Comparison of ENCODE assay signal across 1 cellular context in the genomic region with DNA sequence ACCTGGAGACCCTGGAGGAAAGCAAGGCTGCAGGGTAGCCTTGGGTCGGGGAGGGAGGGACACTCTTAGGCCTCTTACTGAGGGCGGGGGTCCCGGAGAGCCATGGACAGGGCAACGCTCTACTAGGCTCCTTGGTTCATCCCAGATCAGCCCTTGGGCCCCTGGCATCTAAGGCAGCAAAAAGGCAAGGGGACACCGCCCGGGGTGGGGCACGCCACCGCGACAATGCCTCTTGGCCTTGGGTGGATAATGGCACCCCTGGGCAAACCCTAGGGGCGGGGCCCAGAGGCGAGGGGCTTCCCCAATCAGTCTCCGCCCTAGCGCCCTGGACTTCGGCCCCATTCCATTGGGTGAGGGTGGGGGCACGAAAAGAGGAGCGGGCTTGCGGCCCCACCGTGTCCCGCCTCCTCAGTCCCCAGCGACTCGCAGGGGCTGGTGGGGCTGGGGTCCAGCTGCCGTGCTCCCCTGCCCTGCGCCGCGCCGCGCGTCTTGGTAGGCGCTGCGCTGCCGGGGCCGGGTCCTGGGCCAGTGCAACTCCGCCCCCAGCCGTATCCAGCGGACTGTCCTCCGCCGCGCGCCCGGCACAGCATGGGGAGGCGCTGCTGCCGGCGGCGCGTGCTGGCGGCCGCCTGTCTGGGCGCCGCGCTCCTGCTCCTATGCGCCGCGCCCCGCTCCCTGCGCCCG.
TF ChIP-seq lines count a peak whose summit lies in the region.

A gene with protein sequence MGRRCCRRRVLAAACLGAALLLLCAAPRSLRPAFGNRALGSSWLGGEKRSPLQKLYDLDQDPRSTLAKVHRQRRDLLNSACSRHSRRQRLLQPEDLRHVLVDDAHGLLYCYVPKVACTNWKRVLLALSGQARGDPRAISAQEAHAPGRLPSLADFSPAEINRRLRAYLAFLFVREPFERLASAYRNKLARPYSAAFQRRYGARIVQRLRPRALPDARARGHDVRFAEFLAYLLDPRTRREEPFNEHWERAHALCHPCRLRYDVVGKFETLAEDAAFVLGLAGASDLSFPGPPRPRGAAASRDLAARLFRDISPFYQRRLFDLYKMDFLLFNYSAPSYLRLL (plus strand): TSS at position 411 of the 684 bp plus-strand sequence. CDS start 178 bp downstream, at position 589.

TF ChIP-seq in H1, 55 proteins besides CTCF, POLR2A, EP300 and RAD21 (continued from another document):
- TF ChIP-seq RNF2 (IDR thresholded peaks at IDR 0.05; ENCODE audit: borderline replicate concordance, low read depth, low read length, missing control alignments, poor library complexity, severe bottlenecking), result no peak
- TF ChIP-seq EZH2 (IDR thresholded peaks at IDR 0.05; ENCODE audit: low read depth, low read length, severe bottlenecking), result no peak
- no peak for TF ChIP-seq POU5F1 (IDR thresholded peaks at IDR 0.05; ENCODE audit: low read depth, low read length)
- TF ChIP-seq TAF1 (IDR thresholded peaks at IDR 0.05; ENCODE audit: low read depth, low read length), result 0 out of 2 replicates have a peak, but pooled peaks have one; percentile 26
- no peak for TF ChIP-seq SUZ12 (IDR thresholded peaks at IDR 0.05; ENCODE audit: low read length)
- no peak for TF ChIP-seq YY1 (IDR thresholded peaks at IDR 0.05; ENCODE audit: low read depth, low read length)
- TF ChIP-seq HDAC2 (IDR thresholded peaks at IDR 0.05; ENCODE audit: borderline replicate concordance in 1 of 2, low read depth in 2 of 2, low read length in 2 of 2), result no peak
- TF ChIP-seq, protein P1, sequence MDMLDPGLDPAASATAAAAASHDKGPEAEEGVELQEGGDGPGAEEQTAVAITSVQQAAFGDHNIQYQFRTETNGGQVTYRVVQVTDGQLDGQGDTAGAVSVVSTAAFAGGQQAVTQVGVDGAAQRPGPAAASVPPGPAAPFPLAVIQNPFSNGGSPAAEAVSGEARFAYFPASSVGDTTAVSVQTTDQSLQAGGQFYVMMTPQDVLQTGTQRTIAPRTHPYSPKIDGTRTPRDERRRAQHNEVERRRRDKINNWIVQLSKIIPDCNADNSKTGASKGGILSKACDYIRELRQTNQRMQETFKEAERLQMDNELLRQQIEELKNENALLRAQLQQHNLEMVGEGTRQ (IDR thresholded peaks at IDR 0.05; ENCODE audit: low read length), result no peak
- TF ChIP-seq TEAD4 (IDR thresholded peaks at IDR 0.05; ENCODE audit: low read depth, low read length), result no peak
- TF ChIP-seq JUN (IDR thresholded peaks at IDR 0.05; ENCODE audit: low read depth, low read length), result no peak
- no peak for TF ChIP-seq CBX5 (IDR thresholded peaks at IDR 0.05; ENCODE audit: low read depth, low read length)
- no peak for TF ChIP-seq SRF (IDR thresholded peaks at IDR 0.05; ENCODE audit: low read depth, low read length)
- no peak for TF ChIP-seq TBP (IDR thresholded peaks at IDR 0.05; ENCODE audit: low read depth, low read length)
- TF ChIP-seq TAF7 (optimal IDR thresholded peaks at IDR 0.05; ENCODE audit: borderline replicate concordance, low read depth, low read length), result no peak
- no peak for TF ChIP-seq BCL11A (IDR thresholded peaks at IDR 0.05; ENCODE audit: low read depth in 2 of 2, low read length in 2 of 2)
- no peak for TF ChIP-seq KDM5A (IDR thresholded peaks at IDR 0.05; ENCODE audit: low read length)
- no peak for TF ChIP-seq MAFK (IDR thresholded peaks at IDR 0.05; ENCODE audit: low read depth, low read length)
- TF ChIP-seq, protein P2, sequence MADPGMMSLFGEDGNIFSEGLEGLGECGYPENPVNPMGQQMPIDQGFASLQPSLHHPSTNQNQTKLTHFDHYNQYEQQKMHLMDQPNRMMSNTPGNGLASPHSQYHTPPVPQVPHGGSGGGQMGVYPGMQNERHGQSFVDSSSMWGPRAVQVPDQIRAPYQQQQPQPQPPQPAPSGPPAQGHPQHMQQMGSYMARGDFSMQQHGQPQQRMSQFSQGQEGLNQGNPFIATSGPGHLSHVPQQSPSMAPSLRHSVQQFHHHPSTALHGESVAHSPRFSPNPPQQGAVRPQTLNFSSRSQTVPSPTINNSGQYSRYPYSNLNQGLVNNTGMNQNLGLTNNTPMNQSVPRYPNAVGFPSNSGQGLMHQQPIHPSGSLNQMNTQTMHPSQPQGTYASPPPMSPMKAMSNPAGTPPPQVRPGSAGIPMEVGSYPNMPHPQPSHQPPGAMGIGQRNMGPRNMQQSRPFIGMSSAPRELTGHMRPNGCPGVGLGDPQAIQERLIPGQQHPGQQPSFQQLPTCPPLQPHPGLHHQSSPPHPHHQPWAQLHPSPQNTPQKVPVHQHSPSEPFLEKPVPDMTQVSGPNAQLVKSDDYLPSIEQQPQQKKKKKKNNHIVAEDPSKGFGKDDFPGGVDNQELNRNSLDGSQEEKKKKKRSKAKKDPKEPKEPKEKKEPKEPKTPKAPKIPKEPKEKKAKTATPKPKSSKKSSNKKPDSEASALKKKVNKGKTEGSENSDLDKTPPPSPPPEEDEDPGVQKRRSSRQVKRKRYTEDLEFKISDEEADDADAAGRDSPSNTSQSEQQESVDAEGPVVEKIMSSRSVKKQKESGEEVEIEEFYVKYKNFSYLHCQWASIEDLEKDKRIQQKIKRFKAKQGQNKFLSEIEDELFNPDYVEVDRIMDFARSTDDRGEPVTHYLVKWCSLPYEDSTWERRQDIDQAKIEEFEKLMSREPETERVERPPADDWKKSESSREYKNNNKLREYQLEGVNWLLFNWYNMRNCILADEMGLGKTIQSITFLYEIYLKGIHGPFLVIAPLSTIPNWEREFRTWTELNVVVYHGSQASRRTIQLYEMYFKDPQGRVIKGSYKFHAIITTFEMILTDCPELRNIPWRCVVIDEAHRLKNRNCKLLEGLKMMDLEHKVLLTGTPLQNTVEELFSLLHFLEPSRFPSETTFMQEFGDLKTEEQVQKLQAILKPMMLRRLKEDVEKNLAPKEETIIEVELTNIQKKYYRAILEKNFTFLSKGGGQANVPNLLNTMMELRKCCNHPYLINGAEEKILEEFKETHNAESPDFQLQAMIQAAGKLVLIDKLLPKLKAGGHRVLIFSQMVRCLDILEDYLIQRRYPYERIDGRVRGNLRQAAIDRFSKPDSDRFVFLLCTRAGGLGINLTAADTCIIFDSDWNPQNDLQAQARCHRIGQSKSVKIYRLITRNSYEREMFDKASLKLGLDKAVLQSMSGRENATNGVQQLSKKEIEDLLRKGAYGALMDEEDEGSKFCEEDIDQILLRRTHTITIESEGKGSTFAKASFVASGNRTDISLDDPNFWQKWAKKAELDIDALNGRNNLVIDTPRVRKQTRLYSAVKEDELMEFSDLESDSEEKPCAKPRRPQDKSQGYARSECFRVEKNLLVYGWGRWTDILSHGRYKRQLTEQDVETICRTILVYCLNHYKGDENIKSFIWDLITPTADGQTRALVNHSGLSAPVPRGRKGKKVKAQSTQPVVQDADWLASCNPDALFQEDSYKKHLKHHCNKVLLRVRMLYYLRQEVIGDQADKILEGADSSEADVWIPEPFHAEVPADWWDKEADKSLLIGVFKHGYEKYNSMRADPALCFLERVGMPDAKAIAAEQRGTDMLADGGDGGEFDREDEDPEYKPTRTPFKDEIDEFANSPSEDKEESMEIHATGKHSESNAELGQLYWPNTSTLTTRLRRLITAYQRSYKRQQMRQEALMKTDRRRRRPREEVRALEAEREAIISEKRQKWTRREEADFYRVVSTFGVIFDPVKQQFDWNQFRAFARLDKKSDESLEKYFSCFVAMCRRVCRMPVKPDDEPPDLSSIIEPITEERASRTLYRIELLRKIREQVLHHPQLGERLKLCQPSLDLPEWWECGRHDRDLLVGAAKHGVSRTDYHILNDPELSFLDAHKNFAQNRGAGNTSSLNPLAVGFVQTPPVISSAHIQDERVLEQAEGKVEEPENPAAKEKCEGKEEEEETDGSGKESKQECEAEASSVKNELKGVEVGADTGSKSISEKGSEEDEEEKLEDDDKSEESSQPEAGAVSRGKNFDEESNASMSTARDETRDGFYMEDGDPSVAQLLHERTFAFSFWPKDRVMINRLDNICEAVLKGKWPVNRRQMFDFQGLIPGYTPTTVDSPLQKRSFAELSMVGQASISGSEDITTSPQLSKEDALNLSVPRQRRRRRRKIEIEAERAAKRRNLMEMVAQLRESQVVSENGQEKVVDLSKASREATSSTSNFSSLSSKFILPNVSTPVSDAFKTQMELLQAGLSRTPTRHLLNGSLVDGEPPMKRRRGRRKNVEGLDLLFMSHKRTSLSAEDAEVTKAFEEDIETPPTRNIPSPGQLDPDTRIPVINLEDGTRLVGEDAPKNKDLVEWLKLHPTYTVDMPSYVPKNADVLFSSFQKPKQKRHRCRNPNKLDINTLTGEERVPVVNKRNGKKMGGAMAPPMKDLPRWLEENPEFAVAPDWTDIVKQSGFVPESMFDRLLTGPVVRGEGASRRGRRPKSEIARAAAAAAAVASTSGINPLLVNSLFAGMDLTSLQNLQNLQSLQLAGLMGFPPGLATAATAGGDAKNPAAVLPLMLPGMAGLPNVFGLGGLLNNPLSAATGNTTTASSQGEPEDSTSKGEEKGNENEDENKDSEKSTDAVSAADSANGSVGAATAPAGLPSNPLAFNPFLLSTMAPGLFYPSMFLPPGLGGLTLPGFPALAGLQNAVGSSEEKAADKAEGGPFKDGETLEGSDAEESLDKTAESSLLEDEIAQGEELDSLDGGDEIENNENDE (IDR thresholded peaks at IDR 0.05; ENCODE audit: insufficient replicate concordance, low read length), result no peak
- no peak for TF ChIP-seq BACH1 (IDR thresholded peaks at IDR 0.05; ENCODE audit: low read length)
- peak; percentile 70; the same call in 1 of the 2 replicates for TF ChIP-seq GABPA (IDR thresholded peaks at IDR 0.05; ENCODE audit: borderline replicate concordance, insufficient read depth, low read length)
- no peak for TF ChIP-seq JUND (IDR thresholded peaks at IDR 0.05; ENCODE audit: low read length)
- peak; percentile 95 for TF ChIP-seq KDM4A (IDR thresholded peaks at IDR 0.05; ENCODE audit: low read depth, low read length, severe bottlenecking)
- TF ChIP-seq RXRA (IDR thresholded peaks at IDR 0.05; ENCODE audit: insufficient read depth, low read depth, low read length), result no peak
- TF ChIP-seq TCF12 (IDR thresholded peaks at IDR 0.05; ENCODE audit: low read depth, low read length), result no peak
- no peak for TF ChIP-seq POLR2AphosphoS5 (IDR thresholded peaks at IDR 0.05; ENCODE audit: low read depth, low read length)
- no peak for TF ChIP-seq SIRT6 (IDR thresholded peaks at IDR 0.05; ENCODE audit: low read length)
- no peak for TF ChIP-seq SP4 (IDR thresholded peaks at IDR 0.05; ENCODE audit: low read length)
- TF ChIP-seq CHD2 (IDR thresholded peaks at IDR 0.05; ENCODE audit: low read length), result no peak
- TF ChIP-seq NRF1 (IDR thresholded peaks at IDR 0.05; ENCODE audit: low read depth, low read length), result no peak
- no peak for TF ChIP-seq SIX5 (IDR thresholded peaks at IDR 0.05; ENCODE audit: low read depth, low read length)
- TF ChIP-seq GTF2F1 (IDR thresholded peaks at IDR 0.05; ENCODE audit: borderline replicate concordance, low read depth, low read length), result no peak
- no peak for TF ChIP-seq FOSL1 (IDR thresholded peaks at IDR 0.05; ENCODE audit: insufficient read depth, low read depth, low read length)
- no peak for TF ChIP-seq SAP30 (IDR thresholded peaks at IDR 0.05; ENCODE audit: insufficient read depth, insufficient replicate concordance, low read length)
- no peak for TF ChIP-seq SIN3A (conservative IDR thresholded peaks at IDR 0.05 in 1 of 2, IDR thresholded peaks at IDR 0.05 in 1 of 2; ENCODE audit: low read depth in 1 of 2, low read length in 2 of 2)
- peak; percentile 23; the same call in 1 of the 2 replicates for TF ChIP-seq RBBP5 (IDR thresholded peaks at IDR 0.05; ENCODE audit: borderline replicate concordance, low read depth, low read length)
- no peak for TF ChIP-seq SP2 (IDR thresholded peaks at IDR 0.05; ENCODE audit: low read length)
- TF ChIP-seq RFX5 (IDR thresholded peaks at IDR 0.05; ENCODE audit: borderline replicate concordance, low read depth, low read length), result no peak
- TF ChIP-seq, protein P3, sequence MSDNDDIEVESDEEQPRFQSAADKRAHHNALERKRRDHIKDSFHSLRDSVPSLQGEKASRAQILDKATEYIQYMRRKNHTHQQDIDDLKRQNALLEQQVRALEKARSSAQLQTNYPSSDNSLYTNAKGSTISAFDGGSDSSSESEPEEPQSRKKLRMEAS (IDR thresholded peaks at IDR 0.05), result peak; percentile 51; the same call in 1 of the 2 replicates
- no peak for TF ChIP-seq CBX8 (IDR thresholded peaks at IDR 0.05; ENCODE audit: borderline replicate concordance, low read depth, low read length)
- TF ChIP-seq PHF8 (conservative IDR thresholded peaks at IDR 0.05; ENCODE audit: low read depth, low read length), result peak; percentile 51; the same call in 1 of the 2 replicates
- no peak for TF ChIP-seq ASH2L (IDR thresholded peaks at IDR 0.05; ENCODE audit: low read length)
- TF ChIP-seq KDM1A (IDR thresholded peaks at IDR 0.05; ENCODE audit: borderline replicate concordance, low read length), result no peak
- TF ChIP-seq CTBP2 (IDR thresholded peaks at IDR 0.05; ENCODE audit: borderline replicate concordance, insufficient read depth, insufficient read length, low read length), result no peak
- TF ChIP-seq NANOG (IDR thresholded peaks at IDR 0.05; ENCODE audit: insufficient read depth, low read depth, low read length, poor library complexity, severe bottlenecking), result no peak
- no peak for TF ChIP-seq SP1 (IDR thresholded peaks at IDR 0.05; ENCODE audit: low read depth, low read length)
- TF ChIP-seq, protein P4, sequence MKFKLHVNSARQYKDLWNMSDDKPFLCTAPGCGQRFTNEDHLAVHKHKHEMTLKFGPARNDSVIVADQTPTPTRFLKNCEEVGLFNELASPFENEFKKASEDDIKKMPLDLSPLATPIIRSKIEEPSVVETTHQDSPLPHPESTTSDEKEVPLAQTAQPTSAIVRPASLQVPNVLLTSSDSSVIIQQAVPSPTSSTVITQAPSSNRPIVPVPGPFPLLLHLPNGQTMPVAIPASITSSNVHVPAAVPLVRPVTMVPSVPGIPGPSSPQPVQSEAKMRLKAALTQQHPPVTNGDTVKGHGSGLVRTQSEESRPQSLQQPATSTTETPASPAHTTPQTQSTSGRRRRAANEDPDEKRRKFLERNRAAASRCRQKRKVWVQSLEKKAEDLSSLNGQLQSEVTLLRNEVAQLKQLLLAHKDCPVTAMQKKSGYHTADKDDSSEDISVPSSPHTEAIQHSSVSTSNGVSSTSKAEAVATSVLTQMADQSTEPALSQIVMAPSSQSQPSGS (IDR thresholded peaks at IDR 0.05; ENCODE audit: low read length), result no peak
